In genomic region chr2:173963817-173964564, GRCh38 we compare ENCODE assay signal across 1 cellular context.
TF ChIP-seq lines count a peak whose summit lies in the region.

No MANE protein-coding gene starts in this region.

TF ChIP-seq in K562, 482 proteins besides CTCF, POLR2A, EP300 and RAD21 (continued from another document and continues in another):
- TF ChIP-seq HDAC8 (tag; IDR thresholded peaks at IDR 0.05) (0 out of 2 replicates have a peak, but pooled peaks have one; percentile 33), BCL6 (CRISPR knock-in tag; IDR thresholded peaks at IDR 0.05) (no peak), TBP (optimal IDR thresholded peaks at IDR 0.05; ENCODE audit: low read depth, low read length) (peak; percentile 59), HIVEP1 (CRISPR knock-in tag; IDR thresholded peaks at IDR 0.05) (no peak), SMARCA5 (IDR thresholded peaks at IDR 0.05) (no peak), GTF3C2 (IDR thresholded peaks at IDR 0.05; ENCODE audit: borderline replicate concordance, extremely low read depth, insufficient read length) (no peak), SMARCE1 (IDR thresholded peaks at IDR 0.05) (no peak), TGIF2 (CRISPR knock-in tag; IDR thresholded peaks at IDR 0.05) (peak; percentile 92; the same call in 1 of the 2 replicates), IRF2 (CRISPR knock-in tag; IDR thresholded peaks at IDR 0.05) (no peak), ZBTB11 (CRISPR knock-in tag; IDR thresholded peaks at IDR 0.05) (peak; percentile 89 to 97 (median 96)), CXXC5 (CRISPR knock-in tag; IDR thresholded peaks at IDR 0.05) (peak; percentile 95), SIN3B (IDR thresholded peaks at IDR 0.05; ENCODE audit: low read depth) (peak; percentile 62), EWSR1 (IDR thresholded peaks at IDR 0.05; ENCODE audit: borderline replicate concordance, low read depth, partially characterized antibody) (no peak), THAP12 (CRISPR knock-in tag; IDR thresholded peaks at IDR 0.05) (peak; percentile 74; the same call in 1 of the 2 replicates), L3MBTL2 (IDR thresholded peaks at IDR 0.05) (peak; percentile 97), ZNF165 (CRISPR knock-in tag; IDR thresholded peaks at IDR 0.05; ENCODE audit: borderline replicate concordance) (no peak), MYBL2 (IDR thresholded peaks at IDR 0.05; ENCODE audit: low read depth) (no peak), MYBL2 (CRISPR knock-in tag; IDR thresholded peaks at IDR 0.05; ENCODE audit: borderline replicate concordance) (0 out of 2 replicates have a peak, but pooled peaks have one; percentile 61), ZNF212 (CRISPR knock-in tag; IDR thresholded peaks at IDR 0.05) (no peak), E2F6 (IDR thresholded peaks at IDR 0.05; ENCODE audit: borderline replicate concordance in 1 of 2, extremely low read depth in 1 of 2, insufficient read depth in 1 of 2, insufficient read length in 1 of 2, low read depth in 1 of 2, low read length in 1 of 2, poor library complexity in 1 of 2, severe bottlenecking in 1 of 2) (peak; percentile 97 to 99), JUND (IDR thresholded peaks at IDR 0.05; ENCODE audit: borderline replicate concordance, low read depth, low read length) (peak; percentile 21; the same call in 1 of the 2 replicates), JUND (tag; IDR thresholded peaks at IDR 0.05; ENCODE audit: borderline replicate concordance, low read depth, low read length) (no peak), SMAD4 (CRISPR knock-in tag; conservative IDR thresholded peaks at IDR 0.05) (peak; percentile 96), PCBP2 (IDR thresholded peaks at IDR 0.05; ENCODE audit: low read depth, low read length, poor library complexity, severe bottlenecking) (peak; percentile 90), ELF1 (tag; IDR thresholded peaks at IDR 0.05) (peak; percentile 85), ZNF592 (IDR thresholded peaks at IDR 0.05) (peak; percentile 78), ZBTB7A (IDR thresholded peaks at IDR 0.05; ENCODE audit: borderline replicate concordance, control insufficient read depth, low read depth, low read length) (peak; percentile 83; the same call in 1 of the 2 replicates), SMAD3 (CRISPR knock-in tag; conservative IDR thresholded peaks at IDR 0.05) (0 out of 2 replicates have a peak, but pooled peaks have one; percentile 35), PHF8 (IDR thresholded peaks at IDR 0.05; ENCODE audit: borderline replicate concordance, low read length) (peak; percentile 71; the same call in 1 of the 2 replicates), ZNF586 (CRISPR knock-in tag; conservative IDR thresholded peaks at IDR 0.05) (no peak), KDM4B (IDR thresholded peaks at IDR 0.05; ENCODE audit: borderline replicate concordance in 2 of 2, low read depth in 1 of 2) (peak in 1 of 2 experiments; percentile 95; a peak in 1 of 4 replicates), CHD1 (IDR thresholded peaks at IDR 0.05; ENCODE audit: low read length) (peak; percentile 75), PRDM10 (IDR thresholded peaks at IDR 0.05; ENCODE audit: partially characterized antibody) (peak; percentile 13), HDGF (IDR thresholded peaks at IDR 0.05) (no peak), DDX20 (tag; IDR thresholded peaks at IDR 0.05; ENCODE audit: low read depth) (no peak), YBX1 (IDR thresholded peaks at IDR 0.05) (no peak), ZNF584 (CRISPR knock-in tag; IDR thresholded peaks at IDR 0.05; ENCODE audit: low read depth) (0 out of 2 replicates have a peak, but pooled peaks have one; percentile 21), BCOR (IDR thresholded peaks at IDR 0.05) (no peak), NONO (IDR thresholded peaks at IDR 0.05; ENCODE audit: low read depth in 2 of 2, low read length in 1 of 2) (peak; percentile 63 to 65; a peak in 2 of 4 replicates), NR2C2 (CRISPR knock-in tag; IDR thresholded peaks at IDR 0.05) (peak; percentile 82), NR2C2 (tag; IDR thresholded peaks at IDR 0.05) (peak; percentile 68), HLTF (IDR thresholded peaks at IDR 0.05) (no peak), E2F5 (CRISPR knock-in tag; IDR thresholded peaks at IDR 0.05) (peak; percentile 92; the same call in 1 of the 2 replicates)
